Comparison of ENCODE assay signal across 2 cellular contexts in genomic region chr3:139238281-139239030, GRCh38.
TF ChIP-seq lines count a peak whose summit lies in the region.

No MANE protein-coding gene starts in this region.

TF ChIP-seq in HCT116, 20 proteins besides CTCF, POLR2A, EP300 and RAD21 (continued from another document):
- TF ChIP-seq ZBTB33 (IDR thresholded peaks at IDR 0.05; ENCODE audit: extremely low read depth, insufficient replicate concordance, low read length) (no peak), POLR2AphosphoS5 (IDR thresholded peaks at IDR 0.05; ENCODE audit: low read depth, low read length) (no peak), ZFX (IDR thresholded peaks at IDR 0.05) (no peak), MAX (IDR thresholded peaks at IDR 0.05) (no peak), ATF3 (IDR thresholded peaks at IDR 0.05) (no peak), EZH2phosphoT487 (IDR thresholded peaks at IDR 0.05; ENCODE audit: borderline replicate concordance) (no peak), SP1 (IDR thresholded peaks at IDR 0.05; ENCODE audit: low read depth) (no peak), ELF1 (IDR thresholded peaks at IDR 0.05; ENCODE audit: borderline replicate concordance, low read depth) (no peak), SRF (IDR thresholded peaks at IDR 0.05; ENCODE audit: low read depth) (no peak), JUND (IDR thresholded peaks at IDR 0.05) (no peak), CBX3 (IDR thresholded peaks at IDR 0.05; ENCODE audit: low read depth) (no peak), TCF7L2 (IDR thresholded peaks at IDR 0.05; ENCODE audit: borderline replicate concordance, extremely low read depth, insufficient read depth, insufficient read length) (no peak), YY1 (IDR thresholded peaks at IDR 0.05; ENCODE audit: extremely low read depth, insufficient replicate concordance, low read depth, low read length) (no peak)

TF ChIP-seq in K562, 482 proteins besides CTCF, POLR2A, EP300 and RAD21:
- TF ChIP-seq ZNF609 (CRISPR knock-in tag; IDR thresholded peaks at IDR 0.05; ENCODE audit: borderline replicate concordance), result no peak
- no peak for TF ChIP-seq KLF10 (CRISPR knock-in tag; IDR thresholded peaks at IDR 0.05)
- no peak for TF ChIP-seq PRPF4 (IDR thresholded peaks at IDR 0.05; ENCODE audit: insufficient read depth, low read depth, low read length, poor library complexity, severe bottlenecking)
- TF ChIP-seq TBP (optimal IDR thresholded peaks at IDR 0.05; ENCODE audit: low read depth, low read length), result no peak
- TF ChIP-seq BCLAF1 (IDR thresholded peaks at IDR 0.05; ENCODE audit: borderline replicate concordance in 1 of 2, control insufficient read depth in 1 of 2, low read depth in 2 of 2, low read length in 1 of 2), result no peak
- no peak for TF ChIP-seq BHLHE40 (IDR thresholded peaks at IDR 0.05; ENCODE audit: low read length)
- TF ChIP-seq ILK (tag; IDR thresholded peaks at IDR 0.05; ENCODE audit: borderline replicate concordance, low read depth), result no peak
TF ChIP-seq in K562: peak in this region for 0.
